Comparison of ENCODE assay signal across 33 cellular contexts in genomic region chr10:24042884-24043283, GRCh38.
"Had no signal": no experiment of that assay in that cellular context is flagged by ENCODE, and none has a peak within 500 bp of the region (broad histone marks: within the 10 kb centered on the region; RNA-seq: fewer than 3 reads in every experiment).

No MANE protein-coding gene starts in this region.

- H3K27me3 ChIP-seq: adrenal gland, cardiac muscle cell had no signal

- H3K4me1 ChIP-seq: adrenal gland had no signal

- H3K4me3 ChIP-seq: adrenal gland, cardiac muscle cell had no signal

- ATAC-seq: activated CD8-positive, alpha-beta T cell treated with anti-CD3 and anti-CD28 coated beads for 36 hours; activated naive CD4-positive, alpha-beta T cell treated with anti-CD3 and anti-CD28 coated beads, Interleukin-2, amount 50 U/mL, for 72 hours; activated T-cell treated with anti-CD3 and anti-CD28 coated beads, Interleukin-2, amount 50 U/mL, for 4 hours; activated T-cell treated with anti-CD3 and anti-CD28 coated beads, Interleukin-2, amount 50 U/mL, for 72 hours; activated T-helper 17 cell treated with anti-CD3 and anti-CD28 coated beads, Interleukin-2, amount 50 U/mL, for 72 hours had no signal

- DNase-seq: activated B cell treated with CpG ODN at 0.5 μM for 24 hours; activated CD4-positive, alpha-beta memory T cell treated with anti-CD3 and anti-CD28 coated beads for 36 hours; activated CD4-positive, alpha-beta T cell treated with anti-CD3 and anti-CD28 coated beads for 4 hours; activated CD4-positive, alpha-beta T cell treated with anti-CD3 and anti-CD28 coated beads, Interleukin-2, amount 10 ng/mL, durations not matched to agents 24 days and 14 days; activated CD4-positive, alpha-beta T cell treated with anti-CD3 and anti-CD28 coated beads, Interleukin-2, amount 50 U/mL, for 1 hour; activated CD4-positive, alpha-beta T cell treated with anti-CD3 and anti-CD28 coated beads, Interleukin-2, amount 50 U/mL, for 4 hours; activated CD4-positive, CD25-positive, alpha-beta regulatory T cell treated with anti-CD3 and anti-CD28 coated beads, Interleukin-2, amount 50 U/mL, for 72 hours; activated CD8-positive, alpha-beta memory T cell treated with anti-CD3 and anti-CD28 coated beads, Interleukin-2, amount 50 U/mL, for 4 hours; activated CD8-positive, alpha-beta T cell treated with anti-CD3 and anti-CD28 coated beads for 36 hours; activated effector memory CD4-positive, alpha-beta T cell treated with anti-CD3 and anti-CD28 coated beads, Interleukin-2, amount 50 U/mL, for 16 hours; activated gamma-delta T cell treated with Interleukin-2 at 50 U/mL for 16 hours; activated naive CD4-positive, alpha-beta T cell; activated naive CD4-positive, alpha-beta T cell treated with anti-CD3 and anti-CD28 coated beads for 36 hours; activated naive CD4-positive, alpha-beta T cell treated with anti-CD3 and anti-CD28 coated beads, Interleukin-2, amount 50 U/mL, for 16 hours; activated naive CD8-positive, alpha-beta T cell treated with anti-CD3 and anti-CD28 coated beads for 36 hours; activated T-cell treated with anti-CD3 and anti-CD28 coated beads for 4 hours; activated T-cell treated with anti-CD3 and anti-CD28 coated beads, Interleukin-2, amount 50 U/mL, for 1 hour; activated T-cell treated with anti-CD3 and anti-CD28 coated beads, Interleukin-2, amount 50 U/mL, for 4 hours; activated T-cell treated with anti-CD3 and anti-CD28 coated beads, Interleukin-2, amount 50 U/mL, for 72 hours; adrenal gland; amniotic stem cell; aorta; caudate nucleus; T-helper 1 cell; T-helper 2 cell; T-helper 9 cell had no signal

- H3K27ac ChIP-seq: adrenal gland, cardiac muscle cell, VCaP had no signal

- H3K36me3 ChIP-seq: adrenal gland, cardiac muscle cell had no signal

- FAIRE-seq: astrocyte, bronchial epithelial cell, TTC549 had no signal
